In the genomic region with DNA sequence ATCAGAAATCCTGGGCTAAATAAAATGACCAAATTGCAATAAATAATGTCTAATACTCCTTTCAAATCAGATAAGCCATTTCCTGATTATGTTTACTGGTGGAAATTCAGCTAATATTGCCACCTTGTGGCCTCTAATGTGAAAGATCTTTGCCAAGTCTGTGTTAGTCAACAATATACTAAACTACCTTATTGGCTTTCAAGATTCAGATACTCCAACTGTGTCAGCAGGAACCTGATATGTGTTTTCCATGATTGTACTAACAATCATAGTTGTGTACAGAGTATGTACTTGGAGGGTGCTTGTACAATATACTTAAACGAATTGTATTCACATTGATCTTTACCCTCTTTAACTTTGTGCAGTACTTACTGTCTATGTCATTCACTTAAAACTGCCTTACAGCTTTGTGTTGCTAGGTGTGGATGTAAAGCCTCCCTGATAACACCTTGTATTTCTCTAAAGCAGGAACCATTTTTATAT, we compare ENCODE assay signal across 8 cellular contexts.
DNase-seq lines count a peak whose midpoint lies in the region; ATAC-seq lines count a peak whose summit lies in the region.

No MANE protein-coding gene starts in this region.

- in situ Hi-C loops in GM23248 (cut with MboI): loop anchor here (10.0 to 25.0 kb wide), 2 partner anchors 411 to 654 kb away; no protein-coding TSS in a partner anchor

- DNase-seq in activated T-cell treated with anti-CD3 and anti-CD28 coated beads, Interleukin-2, amount 50 U/mL, for 72 hours: peak in 1 of 2 donors; percentile 12
- no peak for DNase-seq in activated T-cell treated with anti-CD3 and anti-CD28 coated beads, Interleukin-2, amount 50 U/mL, for 48 hours
- DNase-seq in GM23248 (peak; percentile 70), OCI-M1 (lab: John Stamatoyannopoulos, UW) (peak; percentile 72), midbrain (lab: John Stamatoyannopoulos, UW) (peak; percentile 54), ureter (ENCODE audit: low spot score) (no peak)
- DNase-seq in Jurkat, Clone E6-1 (ENCODE audit: low read depth, low spot score): peak; percentile 56

- no peak overlapping the region for H3K27ac Mint-ChIP-seq in activated T-cell treated with anti-CD3 and anti-CD28 coated beads, Interleukin-2, amount 50 U/mL, for 72 hours

- no peaks in the 10 kb centered on the region for H3K9me3 ChIP-seq in GM23248 (ENCODE audit: low read depth)
- H3K9me3 ChIP-seq in duodenal mucosa (ENCODE audit: control insufficient read depth in 1 of 2, low read length in 2 of 2): no peaks in the 10 kb centered on the region

- no peaks in the 10 kb centered on the region for H4K20me1 ChIP-seq in GM23248 (ENCODE audit: insufficient read depth)

- H3K79me2 ChIP-seq in GM23248 (ENCODE audit: insufficient read depth): no peaks in the 10 kb centered on the region

- 19 to 41% methylated on average over 1 of the region's 1 CpG for WGBS in GM23248 (ENCODE audit: low coverage in 1 of 2, low lambda C conversion rate in 2 of 2, missing lambda C conversion rate in 2 of 2), 2 experiments

- no peaks in the 10 kb centered on the region for H3K9me3 Mint-ChIP-seq in activated T-cell treated with anti-CD3 and anti-CD28 coated beads, Interleukin-2, amount 50 U/mL, for 72 hours

- no peaks in the 10 kb centered on the region for H3K4me1 Mint-ChIP-seq in activated T-cell treated with anti-CD3 and anti-CD28 coated beads, Interleukin-2, amount 50 U/mL, for 72 hours (ENCODE audit: low read depth)

- H3K9ac ChIP-seq in GM23248 (no peak overlapping the region), duodenal mucosa (ENCODE audit: low read depth in 1 of 2, low read length in 2 of 2) (peak overlapping the region; percentile 36 to 51)

- H3K36me3 Mint-ChIP-seq in activated T-cell treated with anti-CD3 and anti-CD28 coated beads, Interleukin-2, amount 50 U/mL, for 72 hours (ENCODE audit: insufficient read depth in 2 of 2): no peaks in the 10 kb centered on the region

- no peaks in the 10 kb centered on the region for H3K4me1 ChIP-seq in GM23248 (ENCODE audit: insufficient read depth)
- peaks cover 6 to 22% of the 10 kb centered on the region in 2 donors for H3K4me1 ChIP-seq in duodenal mucosa (ENCODE audit: control insufficient read depth in 1 of 2, insufficient read depth in 2 of 2, low read length in 2 of 2)

- H3K36me3 ChIP-seq in GM23248 (ENCODE audit: low read depth) (no peaks in the 10 kb centered on the region), duodenal mucosa (ENCODE audit: control insufficient read depth in 1 of 2, insufficient read depth in 2 of 2, low read length in 2 of 2) (no peaks in the 10 kb centered on the region)

- H3K27ac ChIP-seq in GM23248 (no peak overlapping the region), duodenal mucosa (ENCODE audit: low read depth, low read length) (peak overlapping the region; percentile 20)

- H3K4me2 ChIP-seq in GM23248 (ENCODE audit: unreplicated experiment): no peak overlapping the region

- H3K9me2 ChIP-seq in GM23248 (ENCODE audit: insufficient read depth): no peaks in the 10 kb centered on the region

- H3K4me3 ChIP-seq in GM23248 (no peak overlapping the region), duodenal mucosa (ENCODE audit: low read depth in 1 of 2, low read length in 2 of 2) (peak overlapping the region; percentile 27 to 56)
- H3K4me3 ChIP-seq in Jurkat, Clone E6-1 (ENCODE audit: low read length): no peak overlapping the region

- peak; percentile 54 to 63 for ATAC-seq in activated T-cell treated with anti-CD3 and anti-CD28 coated beads, Interleukin-2, amount 50 U/mL, for 72 hours (replicated peaks in 1 of 2)

- peak overlapping the region; percentile 52; the same call in 1 of the 2 replicates for H2AFZ ChIP-seq in GM23248

- no peaks in the 10 kb centered on the region for H3K27me3 Mint-ChIP-seq in activated T-cell treated with anti-CD3 and anti-CD28 coated beads, Interleukin-2, amount 50 U/mL, for 72 hours (ENCODE audit: low read depth)

- no peaks in the 10 kb centered on the region for H3F3A ChIP-seq in GM23248 (ENCODE audit: insufficient read depth)

- 0 out of 2 replicates have a peak, but pooled peaks cover 11% of the 10 kb centered on the region for H3K27me3 ChIP-seq in GM23248 (replicated peaks; ENCODE audit: insufficient read depth)
- no peaks in the 10 kb centered on the region for H3K27me3 ChIP-seq in duodenal mucosa (ENCODE audit: control insufficient read depth in 1 of 2, insufficient read depth in 2 of 2, low read length in 2 of 2)

- H3K4me3 Mint-ChIP-seq in activated T-cell treated with anti-CD3 and anti-CD28 coated beads, Interleukin-2, amount 50 U/mL, for 72 hours: no peak overlapping the region

Comparison
In these comparisons a context has a peak if more than half of its experiments do, and no peak if none do; other contexts are left out.
1. DNase-seq: peak in GM23248 (single experiment), Jurkat, Clone E6-1 (single experiment), OCI-M1 (single experiment) and midbrain (single experiment); none in activated T-cell treated with anti-CD3 and anti-CD28 coated beads, Interleukin-2, amount 50 U/mL, for 48 hours (0 of 2) and ureter (single experiment).
2. H3K4me3 ChIP-seq: peak in duodenal mucosa (2 of 2); none in GM23248 (single experiment) and Jurkat, Clone E6-1 (single experiment).